In the genomic region with DNA sequence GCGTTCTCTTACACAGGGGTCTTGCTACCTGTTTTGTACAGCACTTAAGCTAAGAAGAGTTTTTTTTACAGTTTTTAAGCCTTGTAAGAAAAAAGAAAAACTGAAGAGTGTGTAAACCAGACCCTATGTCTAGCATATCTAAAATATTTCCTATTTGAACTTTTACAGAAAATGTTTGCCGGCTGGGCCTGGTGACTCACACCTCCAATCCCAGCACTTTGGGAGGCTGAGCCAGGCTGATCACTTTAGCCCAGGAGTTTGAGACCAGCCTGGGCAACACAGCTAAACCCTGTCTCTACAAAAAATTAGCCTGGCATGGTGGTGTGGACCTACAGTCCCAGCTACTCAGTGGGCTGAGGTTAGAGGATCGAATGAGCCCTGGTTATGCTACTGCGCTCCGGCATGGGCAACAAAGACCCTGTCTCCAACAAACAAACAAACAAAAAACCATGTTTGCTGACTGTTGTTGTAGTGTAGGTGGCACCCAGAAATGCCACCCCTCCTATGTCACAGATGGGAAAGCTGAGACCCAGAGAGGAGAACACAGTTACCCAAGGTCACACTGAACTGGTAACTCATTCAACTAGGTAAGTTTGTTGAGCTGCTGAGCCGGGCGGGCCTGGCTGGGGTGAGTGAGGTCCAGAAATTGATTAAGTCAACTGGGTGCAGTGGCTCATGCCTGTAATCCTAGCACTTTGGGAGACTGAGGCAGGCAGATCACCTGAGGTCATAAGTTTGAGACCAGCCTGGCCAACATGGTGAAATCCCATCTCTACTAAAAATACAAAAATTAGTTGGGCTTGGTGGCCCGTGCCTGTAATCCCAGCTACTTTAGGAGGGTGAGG, we compare ENCODE assay signal across 8 cellular contexts. TPM values are rescaled to one million over a fixed set of nuclear protein-coding genes. Genes with fewer than 3 reads are reported as not detected.
A peak's percentile ranks its signal among the peaks of the same experiment; 100 is the strongest.
DNase-seq lines count a peak whose midpoint lies in the region; ATAC-seq and TF ChIP-seq lines count a peak whose summit lies in the region.

No MANE protein-coding gene starts in this region.

- H3K27me3 ChIP-seq in CD4-positive, alpha-beta T cell (ENCODE audit: control insufficient read depth, insufficient read depth, low read length), result no peaks in the 10 kb centered on the region
- no peaks in the 10 kb centered on the region for H3K27me3 ChIP-seq in MG63
- H3K27me3 ChIP-seq in dorsolateral prefrontal cortex, result no peaks in the 10 kb centered on the region

- H3K36me3 Mint-ChIP-seq in CD4-positive, alpha-beta T cell (ENCODE audit: low read depth), result peaks cover 12% of the 10 kb centered on the region
- H3K36me3 Mint-ChIP-seq in natural killer cell treated with Interleukin-12 subunit alpha and Interleukin-12 subunit beta and Interleukin-15 and Interleukin-18, amount 100 ng/mL, for 72 hours, result peaks cover 11% of the 10 kb centered on the region

- intact Hi-C loops in CD4-positive, alpha-beta T cell (cut with DNase I, micrococcal nuclease), result loop anchor here (5.0 kb wide), 3 partner anchors 52 to 187 kb away; partner anchors contain the start of genes QPCTL (in 1 of the 2) and SNRPD2 (in 1 of the 2)
- intact Hi-C loops in dorsolateral prefrontal cortex (cut with DNase I), result loop anchor here in 1 of 2 donors (5.0 kb wide), 1 partner anchor 137 kb away; no protein-coding TSS in a partner anchor

- H3K27me3 Mint-ChIP-seq in CD4-positive, alpha-beta T cell, result no peaks in the 10 kb centered on the region
- H3K27me3 Mint-ChIP-seq in natural killer cell treated with Interleukin-12 subunit alpha and Interleukin-12 subunit beta and Interleukin-15 and Interleukin-18, amount 100 ng/mL, for 72 hours, result no peaks in the 10 kb centered on the region

- CTCF ChIA-PET in CD4-positive, alpha-beta T cell (lab: Charles Lee), result interaction anchor here (0.7 to 2.7 kb wide), 9 partner anchors 9 to 186 kb away, joined by 3 to 11 read pairs (median 3); partner anchors contain the start of gene SNRPD2

- H3K4me3 ChIP-seq in MG63 (no peak overlapping the region), cardiac fibroblast (replicated peaks in 1 of 2; ENCODE audit: low read depth in 2 of 2, low read length in 2 of 2) (no peak overlapping the region), dorsolateral prefrontal cortex (peak overlapping the region in 1 of 59 donors; percentile 89)

- ATAC-seq in CD4-positive, alpha-beta T cell (ENCODE audit: poor library complexity), result no peak
- no peak for ATAC-seq in natural killer cell treated with Interleukin-12 subunit alpha and Interleukin-12 subunit beta and Interleukin-15 and Interleukin-18, amount 100 ng/mL, for 72 hours

- H3K4me1 Mint-ChIP-seq in CD4-positive, alpha-beta T cell (ENCODE audit: low read depth), result peaks cover 38% of the 10 kb centered on the region
- H3K4me1 Mint-ChIP-seq in natural killer cell treated with Interleukin-12 subunit alpha and Interleukin-12 subunit beta and Interleukin-15 and Interleukin-18, amount 100 ng/mL, for 72 hours (ENCODE audit: low read depth in 2 of 2), result peaks cover 19 to 20% of the 10 kb centered on the region in 2 donors

- POLR2A ChIA-PET in CD4-positive, alpha-beta T cell (lab: Charles Lee), result interaction anchor here (1.1 kb wide), 1 partner anchor 81 kb away, joined by 3 read pairs; no protein-coding TSS in a partner anchor

- in situ Hi-C loops in GM13977 (cut with MboI; ENCODE audit: low pct_unique_long_range_greater_than_20kb, low sequenced_read_pairs, unreplicated experiment), result no loop called here

- DNase-seq in CD4-positive, alpha-beta T cell, result no peak
- DNase-seq in MG63 (peak; percentile 54), cardiac fibroblast (ENCODE audit: low read depth in 2 of 2) (peak; percentile 48 to 51), GM13977 (ENCODE audit: low spot score) (no peak), NCI-H524 (lab: John Stamatoyannopoulos, UW) (no peak), dorsolateral prefrontal cortex (no peak), dedifferentiated amniotic fluid mesenchymal stem cell (ENCODE audit: extremely low spot score) (no peak)
- DNase-seq in natural killer cell treated with Interleukin-12 subunit alpha and Interleukin-12 subunit beta and Interleukin-15 and Interleukin-18, amount 100 ng/mL, for 72 hours (ENCODE audit: low spot score), result no peak

- no peak for TF ChIP-seq CTCF in CD4-positive, alpha-beta T cell (IDR thresholded peaks at IDR 0.05)
- TF ChIP-seq CTCF in cardiac fibroblast (IDR thresholded peaks at IDR 0.05; ENCODE audit: low read depth, low read length), result no peak
- TF ChIP-seq CTCF in GM13977 (IDR thresholded peaks at IDR 0.05; ENCODE audit: extremely low read depth, insufficient read depth, missing control alignments), result no peak
- no peak for TF ChIP-seq CTCF in dorsolateral prefrontal cortex (IDR thresholded peaks at IDR 0.05 in 54 of 56, conservative IDR thresholded peaks at IDR 0.05 in 2 of 56; ENCODE audit: low read depth in 1 of 56, partially characterized antibody in 56 of 56)

- no peaks in the 10 kb centered on the region for H3K9me3 Mint-ChIP-seq in CD4-positive, alpha-beta T cell
- H3K9me3 Mint-ChIP-seq in natural killer cell treated with Interleukin-12 subunit alpha and Interleukin-12 subunit beta and Interleukin-15 and Interleukin-18, amount 100 ng/mL, for 72 hours, result no peaks in the 10 kb centered on the region

- peak overlapping the region; percentile 81 for H3K4me3 Mint-ChIP-seq in CD4-positive, alpha-beta T cell
- H3K4me3 Mint-ChIP-seq in natural killer cell treated with Interleukin-12 subunit alpha and Interleukin-12 subunit beta and Interleukin-15 and Interleukin-18, amount 100 ng/mL, for 72 hours, result peak overlapping the region; percentile 96

- peaks cover 15% of the 10 kb centered on the region for H3K36me3 ChIP-seq in MG63

- H3K27ac Mint-ChIP-seq in CD4-positive, alpha-beta T cell, result peak overlapping the region; percentile 99
- peak overlapping the region; percentile 79 to 91 for H3K27ac Mint-ChIP-seq in natural killer cell treated with Interleukin-12 subunit alpha and Interleukin-12 subunit beta and Interleukin-15 and Interleukin-18, amount 100 ng/mL, for 72 hours

- no peaks in the 10 kb centered on the region for H3K9me3 ChIP-seq in CD4-positive, alpha-beta T cell (ENCODE audit: control insufficient read depth, low read length)
- H3K9me3 ChIP-seq in MG63, result no peaks in the 10 kb centered on the region

- H3K27ac ChIP-seq in CD4-positive, alpha-beta T cell (ENCODE audit: low read depth, low read length), result peak overlapping the region; percentile 94
- H3K27ac ChIP-seq in dorsolateral prefrontal cortex, result peak overlapping the region in 9 of 59 donors; percentile 51 to 91 (median 81)

RNA-seq across cellular contexts. Expression of gene VASP, which starts 1.9 kb away (rescaled TPM):
- 10 to 100 TPM; 49.9 to 55.5 TPM for total RNA-seq in CD4-positive, alpha-beta T cell
- 129 and 196 TPM in 2 replicates for total RNA-seq in MG63 (2014; rRNA removed; shearing (Covaris generic); ENCODE audit: low replicate concordance)
- 100 to 1,000 TPM; 447 to 589 TPM for total RNA-seq in natural killer cell treated with Interleukin-12 subunit alpha and Interleukin-12 subunit beta and Interleukin-15 and Interleukin-18, amount 100 ng/mL, for 72 hours
- total RNA-seq in dorsolateral prefrontal cortex, result 10 to 100 TPM in 118 of 120 experiments, 1 to 10 TPM in 2; 7.0 to 36.7 (median 18.3) TPM

RNA-seq across cellular contexts. Expression of gene PPM1N, which starts 7.1 kb away (rescaled TPM):
- 1 to 10 TPM; 3.3 to 3.5 TPM for total RNA-seq in CD4-positive, alpha-beta T cell
- 6.6 TPM in 1 of 2 replicates, not detected in the other for total RNA-seq in MG63 (2014; rRNA removed; shearing (Covaris generic); ENCODE audit: low replicate concordance)
- 1 to 10 TPM; 3.2 to 3.6 TPM for total RNA-seq in natural killer cell treated with Interleukin-12 subunit alpha and Interleukin-12 subunit beta and Interleukin-15 and Interleukin-18, amount 100 ng/mL, for 72 hours
- total RNA-seq in dorsolateral prefrontal cortex, result 1 to 10 TPM in 108 of 120 experiments, under 1 TPM in 12; 0.59 to 4.9 (median 1.9) TPM

RNA-seq across cellular contexts. Expression of gene RTN2, which starts 8.5 kb away (rescaled TPM):
- total RNA-seq in CD4-positive, alpha-beta T cell, result under 1 TPM; 0.60 to 0.70 TPM
- 4.9 and 6.1 TPM in 2 replicates for total RNA-seq in MG63 (2014; rRNA removed; shearing (Covaris generic); ENCODE audit: low replicate concordance)
- 1 to 10 TPM; 5.9 to 7.8 TPM for total RNA-seq in natural killer cell treated with Interleukin-12 subunit alpha and Interleukin-12 subunit beta and Interleukin-15 and Interleukin-18, amount 100 ng/mL, for 72 hours
- total RNA-seq in dorsolateral prefrontal cortex, result 100 to 1,000 TPM in 2 of 120 experiments, 10 to 100 TPM in 118; 18.9 to 124 (median 63.4) TPM

RNA-seq across cellular contexts. Expression of gene FOSB, which starts 37.6 kb away (rescaled TPM):
- 100 to 1,000 TPM; 422 to 424 TPM for total RNA-seq in CD4-positive, alpha-beta T cell
- total RNA-seq in MG63 (2014; rRNA removed; shearing (Covaris generic); ENCODE audit: low replicate concordance), result 0.33 TPM in 1 of 2 replicates, not detected in the other
- total RNA-seq in natural killer cell treated with Interleukin-12 subunit alpha and Interleukin-12 subunit beta and Interleukin-15 and Interleukin-18, amount 100 ng/mL, for 72 hours, result 10 to 100 TPM; 16.3 to 18.0 TPM
- total RNA-seq in dorsolateral prefrontal cortex, result 100 to 1,000 TPM in 2 of 120 experiments, 10 to 100 TPM in 32, 1 to 10 TPM in 86; 2.6 to 168 (median 7.7) TPM

Comparison
In these comparisons a context has a peak if more than half of its experiments do, and no peak if none do; other contexts are left out.
1. DNase-seq: peak in MG63 (single experiment) and cardiac fibroblast (2 of 2); none in CD4-positive, alpha-beta T cell (0 of 10), natural killer cell treated with Interleukin-12 subunit alpha and Interleukin-12 subunit beta and Interleukin-15 and Interleukin-18, amount 100 ng/mL, for 72 hours (single experiment), GM13977 (single experiment), NCI-H524 (0 of 2), dorsolateral prefrontal cortex (0 of 10) and dedifferentiated amniotic fluid mesenchymal stem cell (single experiment).